In the genomic region with DNA sequence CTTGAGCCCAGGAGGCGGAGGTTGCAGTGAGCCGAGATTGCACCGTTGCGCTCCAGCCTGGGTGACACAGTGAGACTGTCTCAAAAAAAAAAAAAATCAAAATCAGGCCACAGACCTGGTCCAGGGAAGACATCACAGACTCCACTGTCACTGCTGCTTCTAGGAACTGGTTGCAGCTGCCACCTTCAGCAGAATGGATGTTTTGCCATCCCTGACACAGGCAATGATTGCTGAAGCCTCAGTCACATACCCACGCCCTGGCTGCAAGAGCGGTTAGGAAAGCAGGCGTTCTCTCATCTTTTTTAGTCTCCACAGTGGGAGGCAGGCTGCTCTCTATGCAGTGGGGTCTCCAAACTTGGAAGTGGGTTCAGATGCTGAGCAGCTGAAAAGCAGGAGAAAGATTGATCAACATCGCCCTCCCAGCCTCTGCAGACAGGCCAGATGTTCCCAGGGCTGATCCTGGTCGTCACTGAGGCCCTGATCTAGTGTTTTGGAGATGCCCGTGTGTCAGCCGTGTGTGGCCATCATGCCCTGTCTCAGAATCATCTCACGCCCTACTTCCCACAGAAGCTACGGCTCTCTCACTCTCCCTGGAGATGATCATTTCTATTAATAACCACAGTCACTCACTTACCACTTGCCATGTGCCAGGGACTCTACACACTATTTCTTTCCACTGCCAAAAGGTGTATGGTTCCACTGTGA, we compare ENCODE assay signal across 15 cellular contexts.
A peak's percentile ranks its signal among the peaks of the same experiment; 100 is the strongest.
DNase-seq lines count a peak whose midpoint lies in the region; ATAC-seq, FAIRE-seq and TF ChIP-seq lines count a peak whose summit lies in the region.
"Had no signal": no experiment of that assay in that cellular context is flagged by ENCODE, and none has a peak within 500 bp of the region (broad histone marks: within the 10 kb centered on the region; RNA-seq: fewer than 3 reads in every experiment).

No MANE protein-coding gene starts in this region.

- H3K9me3 Mint-ChIP-seq in activated CD8-positive, alpha-beta memory T cell treated with anti-CD3 and anti-CD28 coated beads, Interleukin-2, amount 10 ng/mL, durations not matched to agents 7 days and 5 days (ENCODE audit: low read depth), result no peaks in the 10 kb centered on the region
- H3K9me3 Mint-ChIP-seq in T-helper 2 cell treated with Interferon-gamma antibody and Interleukin-4, amounts not matched to agents 5 μg/mL and 100 μg/mL, for 36 hours, result no peaks in the 10 kb centered on the region
- no peaks in the 10 kb centered on the region for H3K9me3 Mint-ChIP-seq in WTC11
- H3K9me3 Mint-ChIP-seq: activated B cell treated with CpG ODN at 0.5 μM for 24 hours; central memory CD8-positive, alpha-beta T cell had no signal

- no peaks in the 10 kb centered on the region for H4K20me1 ChIP-seq in endothelial cell of umbilical vein (replicated peaks; ENCODE audit: control insufficient read depth, extremely low read depth, insufficient read depth, low read length)

- H3K4me1 Mint-ChIP-seq in activated CD8-positive, alpha-beta memory T cell treated with anti-CD3 and anti-CD28 coated beads, Interleukin-2, amount 10 ng/mL, durations not matched to agents 7 days and 5 days, result peaks cover 41% of the 10 kb centered on the region
- H3K4me1 Mint-ChIP-seq in T-helper 2 cell treated with Interferon-gamma antibody and Interleukin-4, amounts not matched to agents 5 μg/mL and 100 μg/mL, for 36 hours (ENCODE audit: low read depth), result peaks cover 34% of the 10 kb centered on the region
- 0 out of 2 replicates have a peak, but pooled peaks cover 2% of the 10 kb centered on the region for H3K4me1 Mint-ChIP-seq in WTC11
- H3K4me1 Mint-ChIP-seq: activated B cell treated with CpG ODN at 0.5 μM for 24 hours had no signal

- H3K9me1 ChIP-seq in endothelial cell of umbilical vein (replicated peaks; ENCODE audit: control insufficient read depth, extremely low read depth, insufficient read depth, low read length), result no peaks in the 10 kb centered on the region

- no peak overlapping the region for H3K4me3 ChIP-seq in endothelial cell of umbilical vein (replicated peaks in 1 of 3; ENCODE audit: insufficient read depth in 1 of 3, low read depth in 1 of 3, low read length in 3 of 3)
- H3K4me3 ChIP-seq: SK-N-MC had no signal

- H3K36me3 ChIP-seq in endothelial cell of umbilical vein (ENCODE audit: control insufficient read depth in 2 of 2, extremely low read depth in 1 of 2, insufficient read depth in 2 of 2, low read length in 2 of 2), result no peaks in the 10 kb centered on the region

- H3K4me1 ChIP-seq in endothelial cell of umbilical vein (ENCODE audit: control insufficient read depth, extremely low read depth, insufficient read depth, low read length), result peaks cover 23% of the 10 kb centered on the region

- POLR2A ChIA-PET in endothelial cell of umbilical vein (lab: Charles Lee), result no interaction called here
- POLR2A ChIA-PET in WTC11 (lab: Charles Lee), result no interaction called here

- no peak overlapping the region for H3K9ac ChIP-seq in endothelial cell of umbilical vein (replicated peaks; ENCODE audit: extremely low read depth, insufficient read depth, low read length)

- H3K27me3 Mint-ChIP-seq in activated CD8-positive, alpha-beta memory T cell treated with anti-CD3 and anti-CD28 coated beads, Interleukin-2, amount 10 ng/mL, durations not matched to agents 7 days and 5 days, result no peaks in the 10 kb centered on the region
- H3K27me3 Mint-ChIP-seq in T-helper 2 cell treated with Interferon-gamma antibody and Interleukin-4, amounts not matched to agents 5 μg/mL and 100 μg/mL, for 36 hours (ENCODE audit: low read depth), result no peaks in the 10 kb centered on the region
- H3K27me3 Mint-ChIP-seq in WTC11 (ENCODE audit: low read depth), result no peaks in the 10 kb centered on the region; the same call in 1 of the 2 replicates

- CTCF ChIA-PET in activated CD8-positive, alpha-beta memory T cell treated with anti-CD3 and anti-CD28 coated beads, Interleukin-2, amount 10 ng/mL, durations not matched to agents 7 days and 5 days (lab: Charles Lee), result interaction anchor here (3.8 to 5.6 kb wide), 2 partner anchors 8 to 21 kb away, joined by 19 to 44 read pairs; no protein-coding TSS in a partner anchor
- CTCF ChIA-PET in endothelial cell of umbilical vein (lab: Charles Lee), result no interaction called here
- CTCF ChIA-PET in WTC11 (lab: Charles Lee), result interaction anchor here (1.2 to 2.0 kb wide), 2 partner anchors 21 kb away, joined by 6 to 10 read pairs; no protein-coding TSS in a partner anchor

- dilution Hi-C loops in endothelial cell of umbilical vein (cut with MboI; ENCODE audit: extremely low pct_ligation_motif_present, low sequenced_read_pairs), result no loop called here

- no peak for FAIRE-seq in endothelial cell of umbilical vein (lab: Jason Lieb, UNC)
- FAIRE-seq: GM19239 had no signal

- TF ChIP-seq CTCF in endothelial cell of umbilical vein (IDR thresholded peaks at IDR 0.05; ENCODE audit: extremely low read depth in 1 of 2, insufficient read depth in 1 of 2, low read depth in 1 of 2, low read length in 2 of 2) (no peak), WTC11 (IDR thresholded peaks at IDR 0.05) (no peak)

- H3K27ac Mint-ChIP-seq in activated CD8-positive, alpha-beta memory T cell treated with anti-CD3 and anti-CD28 coated beads, Interleukin-2, amount 10 ng/mL, durations not matched to agents 7 days and 5 days, result peak overlapping the region; percentile 13
- H3K27ac Mint-ChIP-seq in T-helper 2 cell treated with Interferon-gamma antibody and Interleukin-4, amounts not matched to agents 5 μg/mL and 100 μg/mL, for 36 hours, result peak overlapping the region; percentile 38
- no peak overlapping the region for H3K27ac Mint-ChIP-seq in WTC11
- H3K27ac Mint-ChIP-seq: activated B cell treated with CpG ODN at 0.5 μM for 24 hours had no signal

- ATAC-seq in activated CD8-positive, alpha-beta memory T cell treated with anti-CD3 and anti-CD28 coated beads, Interleukin-2, amount 10 ng/mL, durations not matched to agents 7 days and 5 days, result no peak
- ATAC-seq in sciatic nerve (no peak), WTC11 (no peak)

- H2AFZ ChIP-seq in endothelial cell of umbilical vein (ENCODE audit: low read depth, low read length), result peak overlapping the region; percentile 60

- H3K9me3 ChIP-seq in endothelial cell of umbilical vein (replicated peaks; ENCODE audit: control insufficient read depth, insufficient read depth, low read length), result no peaks in the 10 kb centered on the region

- H3K4me2 ChIP-seq in endothelial cell of umbilical vein (ENCODE audit: insufficient read depth, low read length), result no peak overlapping the region

- H3K79me2 ChIP-seq in endothelial cell of umbilical vein (ENCODE audit: control insufficient read depth, insufficient read depth, low read length), result no peaks in the 10 kb centered on the region

- H3K27ac ChIP-seq in endothelial cell of umbilical vein (ENCODE audit: insufficient read depth, low read depth, low read length), result no peak overlapping the region
- H3K27ac ChIP-seq: SK-N-MC had no signal

- no peak for DNase-seq in activated CD8-positive, alpha-beta memory T cell treated with anti-CD3 and anti-CD28 coated beads, Interleukin-2, amount 10 ng/mL, durations not matched to agents 7 days and 5 days
- DNase-seq in activated CD8-positive, alpha-beta memory T cell treated with anti-CD3 and anti-CD28 coated beads, Interleukin-2, amount 50 U/mL, for 48 hours, result no peak
- no peak for DNase-seq in T-helper 2 cell treated with Interferon-gamma antibody and Interleukin-4, amounts not matched to agents 5 μg/mL and 100 μg/mL, for 36 hours (ENCODE audit: low spot score)
- no peak for DNase-seq in endothelial cell of umbilical vein (ENCODE audit: low read depth, low spot score)
- DNase-seq in sciatic nerve (ENCODE audit: low spot score), result peak; percentile 6
- no peak for DNase-seq in DMS53 (lab: John Stamatoyannopoulos, UW)
- no peak for DNase-seq in WTC11 (ENCODE audit: low spot score)
- DNase-seq in NCI-H1417 treated with DMSO at 0.1 percent for 48 hours (lab: John Stamatoyannopoulos, UW), result no peak
- DNase-seq: activated B cell treated with CpG ODN at 0.5 μM for 24 hours, DMS79, NCI-H2107, occipital lobe had no signal

- no peaks in the 10 kb centered on the region for H3K36me3 Mint-ChIP-seq in activated CD8-positive, alpha-beta memory T cell treated with anti-CD3 and anti-CD28 coated beads, Interleukin-2, amount 10 ng/mL, durations not matched to agents 7 days and 5 days
- no peaks in the 10 kb centered on the region for H3K36me3 Mint-ChIP-seq in T-helper 2 cell treated with Interferon-gamma antibody and Interleukin-4, amounts not matched to agents 5 μg/mL and 100 μg/mL, for 36 hours (ENCODE audit: low read depth)
- H3K36me3 Mint-ChIP-seq in WTC11, result no peaks in the 10 kb centered on the region

- no TSS peak for BruUV-seq in endothelial cell of umbilical vein (replicated peaks; lab: Mats Ljungman, UMichigan)

- intact Hi-C loops in endothelial cell of umbilical vein (cut with micrococcal nuclease), result no loop called here
- intact Hi-C loops in sciatic nerve (cut with DNase I), result no loop called here

- no peak overlapping the region for H3K4me3 Mint-ChIP-seq in activated CD8-positive, alpha-beta memory T cell treated with anti-CD3 and anti-CD28 coated beads, Interleukin-2, amount 10 ng/mL, durations not matched to agents 7 days and 5 days
- peak overlapping the region; percentile 44 for H3K4me3 Mint-ChIP-seq in T-helper 2 cell treated with Interferon-gamma antibody and Interleukin-4, amounts not matched to agents 5 μg/mL and 100 μg/mL, for 36 hours
- no peak overlapping the region for H3K4me3 Mint-ChIP-seq in WTC11
- H3K4me3 Mint-ChIP-seq: activated B cell treated with CpG ODN at 0.5 μM for 24 hours had no signal

- no peaks in the 10 kb centered on the region for H3K27me3 ChIP-seq in endothelial cell of umbilical vein (ENCODE audit: control insufficient read depth in 2 of 2, insufficient read depth in 2 of 2, low read length in 2 of 2)

- TF ChIP-seq POLR2A in endothelial cell of umbilical vein (IDR thresholded peaks at IDR 0.05; ENCODE audit: low read depth, low read length), result no peak

TF ChIP-seq in endothelial cell of umbilical vein, 7 proteins besides CTCF, POLR2A, EP300 and RAD21 (continues in another document):
- no peak for TF ChIP-seq EZH2 (IDR thresholded peaks at IDR 0.05; ENCODE audit: borderline replicate concordance, low read depth, low read length, severe bottlenecking)
- no peak for TF ChIP-seq MYC (IDR thresholded peaks at IDR 0.05; ENCODE audit: low read depth, low read length)
- TF ChIP-seq GATA2 (IDR thresholded peaks at IDR 0.05; ENCODE audit: insufficient read depth, insufficient read length, low read depth, low read length), result no peak
- TF ChIP-seq JUN (IDR thresholded peaks at IDR 0.05; ENCODE audit: borderline replicate concordance, insufficient read depth, insufficient read length, low read depth), result no peak

TF ChIP-seq in WTC11, 78 proteins besides CTCF, POLR2A, EP300 and RAD21 (continues in another document):
- no peak for TF ChIP-seq GRHL2 (CRISPR knock-in tag; IDR thresholded peaks at IDR 0.05; ENCODE audit: insufficient replicate concordance, severe bottlenecking)
